Comparison of ENCODE assay signal across 18 cellular contexts in the genomic region with DNA sequence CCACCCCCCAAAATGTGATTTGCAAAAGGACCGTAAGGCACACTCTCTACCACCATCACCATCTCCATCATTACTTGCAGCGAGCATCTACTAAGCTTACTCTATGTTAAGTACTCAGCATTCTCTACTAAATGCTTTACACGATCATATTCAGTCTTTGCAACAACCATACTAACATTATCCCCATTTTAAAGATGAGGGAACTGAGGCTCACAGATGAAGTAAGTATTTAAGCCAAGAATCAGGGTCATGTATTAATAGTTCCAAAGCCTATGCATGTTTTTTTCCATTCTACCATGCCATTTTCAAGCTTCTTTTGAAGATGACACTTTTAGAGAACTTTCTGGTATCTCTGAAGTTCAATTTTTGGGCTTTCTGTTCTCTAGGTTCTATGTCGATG.
DNase-seq lines count a peak whose midpoint lies in the region; ATAC-seq and TF ChIP-seq lines count a peak whose summit lies in the region.
"Had no signal": no experiment of that assay in that cellular context is flagged by ENCODE, and none has a peak within 500 bp of the region (broad histone marks: within the 10 kb centered on the region; RNA-seq: fewer than 3 reads in every experiment).

No MANE protein-coding gene starts in this region.

- H3K4me2 ChIP-seq in hepatocyte, result no peak overlapping the region
- H3K4me2 ChIP-seq: KMS-11 had no signal

- H3K27me3 Mint-ChIP-seq in stimulated activated naive CD8-positive, alpha-beta T cell treated with anti-CD3 and anti-CD28 coated beads, Interleukin-15, Interleukin-2, amounts not matched to agents 100 ng/mL and 50 ng/mL, for 24 hours, result no peaks in the 10 kb centered on the region
- no peaks in the 10 kb centered on the region for H3K27me3 Mint-ChIP-seq in stimulated activated naive CD8-positive, alpha-beta T cell treated with anti-CD3 and anti-CD28 coated beads, Interleukin-15, amount 100 ng/mL, for 72 hours
- H3K27me3 Mint-ChIP-seq in Caco-2 (ENCODE audit: insufficient read depth, unreplicated experiment) (no peaks in the 10 kb centered on the region), nephron (ENCODE audit: low read depth) (no peaks in the 10 kb centered on the region), type B pancreatic cell (no peaks in the 10 kb centered on the region)

- peaks cover 53% of the 10 kb centered on the region for H3K4me1 Mint-ChIP-seq in stimulated activated naive CD8-positive, alpha-beta T cell treated with anti-CD3 and anti-CD28 coated beads, Interleukin-15, Interleukin-2, amounts not matched to agents 100 ng/mL and 50 ng/mL, for 24 hours (ENCODE audit: low read depth)
- peaks cover 31% of the 10 kb centered on the region for H3K4me1 Mint-ChIP-seq in stimulated activated naive CD8-positive, alpha-beta T cell treated with anti-CD3 and anti-CD28 coated beads, Interleukin-15, amount 100 ng/mL, for 72 hours
- peaks cover 76% of the 10 kb centered on the region for H3K4me1 Mint-ChIP-seq in Caco-2 (ENCODE audit: low read depth, unreplicated experiment)
- peaks cover 64% of the 10 kb centered on the region for H3K4me1 Mint-ChIP-seq in nephron
- peaks cover 45% of the 10 kb centered on the region for H3K4me1 Mint-ChIP-seq in type B pancreatic cell (ENCODE audit: unreplicated experiment)
- H3K4me1 Mint-ChIP-seq: CD8-positive, alpha-beta memory T cell had no signal

- H3K4me1 ChIP-seq in Caco-2 (peaks cover 89% of the 10 kb centered on the region), hepatocyte (ENCODE audit: insufficient read depth) (peaks cover 51% of the 10 kb centered on the region)

- TF ChIP-seq CTCF in Caco-2 (IDR thresholded peaks at IDR 0.05; ENCODE audit: insufficient read depth in 1 of 2, low read depth in 1 of 2, low read length in 1 of 2, severe bottlenecking in 1 of 2, unreplicated experiment in 1 of 2), result no peak
- no peak for TF ChIP-seq CTCF in hepatocyte (IDR thresholded peaks at IDR 0.05; ENCODE audit: poor library complexity)
- TF ChIP-seq CTCF in nephron (IDR thresholded peaks at IDR 0.05; ENCODE audit: unreplicated experiment in 3 of 3), result no peak
- no peak for TF ChIP-seq CTCF in type B pancreatic cell (conservative IDR thresholded peaks at IDR 0.05)

- H2AFZ ChIP-seq in hepatocyte, result no peak overlapping the region

- no peak for DNase-seq in stimulated activated naive CD8-positive, alpha-beta T cell treated with anti-CD3 and anti-CD28 coated beads, Interleukin-15, amount 100 ng/mL, for 72 hours
- DNase-seq in Caco-2 (no peak), hepatocyte (ENCODE audit: low spot score) (no peak), type B pancreatic cell (ENCODE audit: extremely low spot score, unreplicated experiment) (no peak), dermis blood vessel endothelial cell (no peak)
- no peak for DNase-seq in activated CD8-positive, alpha-beta memory T cell treated with anti-CD3 and anti-CD28 coated beads for 24 hours
- DNase-seq: ACHN; BE2C; CD8-positive, alpha-beta memory T cell; COR-L47; DMS153; DMS79; GDM1; H9 had no signal

- WGBS in hepatocyte (ENCODE audit: low lambda C conversion rate, missing lambda C conversion rate), result 98% methylated on average over 4 of the region's 4 CpGs

- POLR2A ChIA-PET in Caco-2 (lab: Charles Lee), result no interaction called here

- H3K27ac ChIP-seq in hepatocyte, result peak overlapping the region; percentile 81
- H3K27ac ChIP-seq: KMS-11 had no signal

- no peaks in the 10 kb centered on the region for H3K9me3 ChIP-seq in Caco-2
- H3K9me3 ChIP-seq in hepatocyte (ENCODE audit: low read depth), result no peaks in the 10 kb centered on the region
- H3K9me3 ChIP-seq: BE2C had no signal

- H4K20me1 ChIP-seq in hepatocyte (ENCODE audit: insufficient read depth, poor library complexity, severe bottlenecking), result no peaks in the 10 kb centered on the region

- no peaks in the 10 kb centered on the region for H3K79me2 ChIP-seq in hepatocyte

- no TSS peak for BruUV-seq in Caco-2 (replicated peaks; lab: Mats Ljungman, UMichigan)

- no peak overlapping the region for H3K4me3 Mint-ChIP-seq in stimulated activated naive CD8-positive, alpha-beta T cell treated with anti-CD3 and anti-CD28 coated beads, Interleukin-15, Interleukin-2, amounts not matched to agents 100 ng/mL and 50 ng/mL, for 24 hours
- H3K4me3 Mint-ChIP-seq in stimulated activated naive CD8-positive, alpha-beta T cell treated with anti-CD3 and anti-CD28 coated beads, Interleukin-15, amount 100 ng/mL, for 72 hours, result no peak overlapping the region
- peak overlapping the region; percentile 57 for H3K4me3 Mint-ChIP-seq in Caco-2 (ENCODE audit: unreplicated experiment)
- no peak overlapping the region for H3K4me3 Mint-ChIP-seq in nephron
- H3K4me3 Mint-ChIP-seq in type B pancreatic cell, result no peak overlapping the region
- H3K4me3 Mint-ChIP-seq: CD14-positive monocyte; CD8-positive, alpha-beta memory T cell; H9 had no signal

- intact Hi-C loops in Caco-2 (cut with micrococcal nuclease; ENCODE audit: unreplicated experiment), result loop anchor here (5.0 kb wide), 1 partner anchor 482 kb away; no protein-coding TSS in a partner anchor

- no peaks in the 10 kb centered on the region for H3K27me3 ChIP-seq in Caco-2 (replicated peaks; ENCODE audit: control insufficient read depth, insufficient read depth, low read length)
- H3K27me3 ChIP-seq in hepatocyte, result no peaks in the 10 kb centered on the region
- H3K27me3 ChIP-seq: BE2C had no signal

- H3K4me3 ChIP-seq in Caco-2 (ENCODE audit: low read depth, low read length) (no peak overlapping the region), hepatocyte (no peak overlapping the region)

- no peaks in the 10 kb centered on the region for H3K36me3 Mint-ChIP-seq in stimulated activated naive CD8-positive, alpha-beta T cell treated with anti-CD3 and anti-CD28 coated beads, Interleukin-15, Interleukin-2, amounts not matched to agents 100 ng/mL and 50 ng/mL, for 24 hours (ENCODE audit: low read depth)
- H3K36me3 Mint-ChIP-seq in Caco-2 (ENCODE audit: insufficient read depth, unreplicated experiment), result peaks cover 25% of the 10 kb centered on the region
- H3K36me3 Mint-ChIP-seq in nephron (ENCODE audit: low read depth), result peaks cover 4% of the 10 kb centered on the region
- no peaks in the 10 kb centered on the region for H3K36me3 Mint-ChIP-seq in type B pancreatic cell
- H3K36me3 Mint-ChIP-seq: CD14-positive monocyte had no signal

- no peak for ATAC-seq in stimulated activated naive CD8-positive, alpha-beta T cell treated with anti-CD3 and anti-CD28 coated beads, Interleukin-15, amount 100 ng/mL, for 72 hours

- H3K36me3 ChIP-seq in Caco-2 (ENCODE audit: control insufficient read depth, insufficient read depth, low read length) (no peaks in the 10 kb centered on the region), hepatocyte (replicated peaks; ENCODE audit: insufficient read depth, low read depth) (no peaks in the 10 kb centered on the region)
- H3K36me3 ChIP-seq: BE2C had no signal

- no peaks in the 10 kb centered on the region for H3K9me3 Mint-ChIP-seq in stimulated activated naive CD8-positive, alpha-beta T cell treated with anti-CD3 and anti-CD28 coated beads, Interleukin-15, Interleukin-2, amounts not matched to agents 100 ng/mL and 50 ng/mL, for 24 hours
- H3K9me3 Mint-ChIP-seq in stimulated activated naive CD8-positive, alpha-beta T cell treated with anti-CD3 and anti-CD28 coated beads, Interleukin-15, amount 100 ng/mL, for 72 hours, result peaks cover 0 to 5% of the 10 kb centered on the region in 2 donors
- no peaks in the 10 kb centered on the region for H3K9me3 Mint-ChIP-seq in Caco-2 (ENCODE audit: unreplicated experiment)
- H3K9me3 Mint-ChIP-seq in nephron, result peaks cover 1% of the 10 kb centered on the region
- H3K9me3 Mint-ChIP-seq in type B pancreatic cell, result no peaks in the 10 kb centered on the region
- H3K9me3 Mint-ChIP-seq: CD8-positive, alpha-beta memory T cell; H9 had no signal

- CTCF ChIA-PET in Caco-2 (lab: Charles Lee), result no interaction called here

- H3K9me2 ChIP-seq in hepatocyte (replicated peaks; ENCODE audit: insufficient read depth), result no peaks in the 10 kb centered on the region

- H3K27ac Mint-ChIP-seq in stimulated activated naive CD8-positive, alpha-beta T cell treated with anti-CD3 and anti-CD28 coated beads, Interleukin-15, Interleukin-2, amounts not matched to agents 100 ng/mL and 50 ng/mL, for 24 hours, result peak overlapping the region; percentile 43
- no peak overlapping the region for H3K27ac Mint-ChIP-seq in stimulated activated naive CD8-positive, alpha-beta T cell treated with anti-CD3 and anti-CD28 coated beads, Interleukin-15, amount 100 ng/mL, for 72 hours
- H3K27ac Mint-ChIP-seq in Caco-2 (ENCODE audit: unreplicated experiment) (peak overlapping the region; percentile 85), nephron (peak overlapping the region; percentile 90 to 99 (median 97)), type B pancreatic cell (no peak overlapping the region)
- H3K27ac Mint-ChIP-seq: CD14-positive monocyte; CD8-positive, alpha-beta memory T cell had no signal

Comparison
In these comparisons a context has a peak if more than half of its experiments do, and no peak if none do; other contexts are left out.
1. H3K27ac Mint-ChIP-seq: peak in stimulated activated naive CD8-positive, alpha-beta T cell treated with anti-CD3 and anti-CD28 coated beads, Interleukin-15, Interleukin-2, amounts not matched to agents 100 ng/mL and 50 ng/mL, for 24 hours (single experiment), Caco-2 (single experiment) and nephron (3 of 3); none in stimulated activated naive CD8-positive, alpha-beta T cell treated with anti-CD3 and anti-CD28 coated beads, Interleukin-15, amount 100 ng/mL, for 72 hours (0 of 2) and type B pancreatic cell (single experiment).